28 cellular contexts compared by ENCODE assay signal in genomic region chr1:44322367-44322766, GRCh38.
"Had no signal": no experiment of that assay in that cellular context is flagged by ENCODE, and none has a peak within 500 bp of the region (broad histone marks: within the 10 kb centered on the region; RNA-seq: fewer than 3 reads in every experiment).

No MANE protein-coding gene starts in this region.

- H3K4me3 Mint-ChIP-seq: stimulated activated effector memory CD8-positive, alpha-beta T cell treated with anti-CD3 and anti-CD28 coated beads, Interleukin-12 subunit alpha, Interleukin-12 subunit beta, amount 100 ng/mL, for 72 hours; stimulated activated memory B cell treated with anti-CD40 and anti-IgM and Interleukin-4, amounts not matched to agents 10 μg/mL and 1 μg/mL and 100 μg/mL, for 72 hours; stimulated activated naive B cell treated with anti-CD40 and anti-IgM and Interleukin-4, amounts not matched to agents 10 μg/mL and 1 μg/mL and 100 μg/mL, for 72 hours; stimulated activated naive CD8-positive, alpha-beta T cell treated with anti-CD3 and anti-CD28 coated beads, Interleukin-15, amount 100 ng/mL, for 72 hours; stimulated activated naive CD8-positive, alpha-beta T cell treated with anti-CD3 and anti-CD28 coated beads, Interleukin-15, Interleukin-2, amounts not matched to agents 100 ng/mL and 50 ng/mL, for 24 hours; type B pancreatic cell had no signal

- DNase-seq: stimulated activated CD4-positive, alpha-beta T cell treated with anti-CD3 and anti-CD28 coated beads, Interleukin-2, amount 100 ng/mL, for 48 hours; stimulated activated CD4-positive, alpha-beta T cell treated with anti-CD3 and anti-CD28 coated beads, Interleukin-4, amount 100 ng/mL, for 1 hour; stimulated activated CD4-positive, alpha-beta T cell treated with anti-CD3 and anti-CD28 coated beads, Interleukin-4, amount 100 ng/mL, for 24 hours; stimulated activated CD4-positive, alpha-beta T cell treated with anti-CD3 and anti-CD28 coated beads, Interleukin-4, amount 100 ng/mL, for 4 hours; stimulated activated CD8-positive, alpha-beta memory T cell treated with anti-CD3 and anti-CD28 coated beads, Interleukin-4, amount 100 ng/mL, for 48 hours; stimulated activated naive B cell treated with anti-CD40 and anti-IgM and Interleukin-4, amounts not matched to agents 10 μg/mL and 1 μg/mL and 100 μg/mL, for 72 hours; stimulated activated naive CD4-positive, alpha-beta T cell; stimulated activated naive CD4-positive, alpha-beta T cell treated with Interleukin-2 at 50 U/mL for 16 hours; stimulated activated naive CD8-positive, alpha-beta T cell treated with anti-CD3 and anti-CD28 coated beads, Interleukin-15, amount 100 ng/mL, for 72 hours; stimulated activated naive CD8-positive, alpha-beta T cell treated with anti-CD3 and anti-CD28 coated beads, Interleukin-15, Interleukin-2, amounts not matched to agents 100 U/mL and 50 U/mL, for 24 hours; stomach; substantia nigra; testis; thyroid gland; tibial artery; transverse colon; trophoblast cell; upper lobe of left lung; upper lobe of right lung; uterus had no signal

- H3K27me3 ChIP-seq: stomach, suprapubic skin, testis, thyroid gland, tibial artery, tibial nerve, transverse colon, upper lobe of left lung, upper lobe of right lung, uterus, vagina had no signal

- H3K9me3 ChIP-seq: stomach, suprapubic skin, testis, thoracic aorta, thyroid gland, tibial artery, tibial nerve, transverse colon, upper lobe of left lung, upper lobe of right lung, uterus, vagina had no signal

- H3K36me3 ChIP-seq: transverse colon, uterus had no signal

- ATAC-seq: stimulated activated effector memory CD8-positive, alpha-beta T cell treated with anti-CD3 and anti-CD28 coated beads, Interleukin-12 subunit alpha, Interleukin-12 subunit beta, amount 100 ng/mL, for 72 hours; stimulated activated memory B cell treated with anti-CD40 and anti-IgM and Interleukin-4, amounts not matched to agents 10 μg/mL and 1 μg/mL and 100 μg/mL, for 72 hours; stimulated activated naive B cell treated with anti-CD40 and anti-IgM and Interleukin-4, amounts not matched to agents 10 μg/mL and 1 μg/mL and 100 μg/mL, for 72 hours; stimulated activated naive CD8-positive, alpha-beta T cell treated with anti-CD3 and anti-CD28 coated beads, Interleukin-15, amount 100 ng/mL, for 72 hours; stimulated activated naive CD8-positive, alpha-beta T cell treated with anti-CD3 and anti-CD28 coated beads, Interleukin-15, Interleukin-2, amounts not matched to agents 100 U/mL and 50 U/mL, for 24 hours; upper lobe of right lung had no signal

- H3K9me3 Mint-ChIP-seq: stimulated activated effector memory CD8-positive, alpha-beta T cell treated with anti-CD3 and anti-CD28 coated beads, Interleukin-12 subunit alpha, Interleukin-12 subunit beta, amount 100 ng/mL, for 72 hours; stimulated activated memory B cell treated with anti-CD40 and anti-IgM and Interleukin-4, amounts not matched to agents 10 μg/mL and 1 μg/mL and 100 μg/mL, for 72 hours; stimulated activated naive B cell treated with anti-CD40 and anti-IgM and Interleukin-4, amounts not matched to agents 10 μg/mL and 1 μg/mL and 100 μg/mL, for 72 hours; stimulated activated naive CD8-positive, alpha-beta T cell treated with anti-CD3 and anti-CD28 coated beads, Interleukin-15, amount 100 ng/mL, for 72 hours; stimulated activated naive CD8-positive, alpha-beta T cell treated with anti-CD3 and anti-CD28 coated beads, Interleukin-15, Interleukin-2, amounts not matched to agents 100 ng/mL and 50 ng/mL, for 24 hours; type B pancreatic cell had no signal

- H3K4me1 ChIP-seq: testis, uterus had no signal

- H3K27me3 Mint-ChIP-seq: stimulated activated memory B cell treated with anti-CD40 and anti-IgM and Interleukin-4, amounts not matched to agents 10 μg/mL and 1 μg/mL and 100 μg/mL, for 72 hours; stimulated activated naive B cell treated with anti-CD40 and anti-IgM and Interleukin-4, amounts not matched to agents 10 μg/mL and 1 μg/mL and 100 μg/mL, for 72 hours; stimulated activated naive CD8-positive, alpha-beta T cell treated with anti-CD3 and anti-CD28 coated beads, Interleukin-15, amount 100 ng/mL, for 72 hours; stimulated activated naive CD8-positive, alpha-beta T cell treated with anti-CD3 and anti-CD28 coated beads, Interleukin-15, Interleukin-2, amounts not matched to agents 100 ng/mL and 50 ng/mL, for 24 hours; type B pancreatic cell had no signal

- H3K4me3 ChIP-seq: stomach, suprapubic skin, testis, thoracic aorta, thyroid gland, tibial artery, tibial nerve, transverse colon, upper lobe of left lung, upper lobe of right lung, uterus, vagina had no signal

- H3K27ac ChIP-seq: stomach, suprapubic skin, testis, thoracic aorta, thyroid gland, tibial artery, tibial nerve, transverse colon, upper lobe of left lung, upper lobe of right lung, uterus, vagina had no signal

- H3K27ac Mint-ChIP-seq: stimulated activated effector memory CD8-positive, alpha-beta T cell treated with anti-CD3 and anti-CD28 coated beads, Interleukin-12 subunit alpha, Interleukin-12 subunit beta, amount 100 ng/mL, for 72 hours; stimulated activated memory B cell treated with anti-CD40 and anti-IgM and Interleukin-4, amounts not matched to agents 10 μg/mL and 1 μg/mL and 100 μg/mL, for 72 hours; stimulated activated naive B cell treated with anti-CD40 and anti-IgM and Interleukin-4, amounts not matched to agents 10 μg/mL and 1 μg/mL and 100 μg/mL, for 72 hours; stimulated activated naive CD8-positive, alpha-beta T cell treated with anti-CD3 and anti-CD28 coated beads, Interleukin-15, Interleukin-2, amounts not matched to agents 100 ng/mL and 50 ng/mL, for 24 hours; type B pancreatic cell had no signal
